Comparison of ENCODE assay signal across 1 cellular context in the genomic region with DNA sequence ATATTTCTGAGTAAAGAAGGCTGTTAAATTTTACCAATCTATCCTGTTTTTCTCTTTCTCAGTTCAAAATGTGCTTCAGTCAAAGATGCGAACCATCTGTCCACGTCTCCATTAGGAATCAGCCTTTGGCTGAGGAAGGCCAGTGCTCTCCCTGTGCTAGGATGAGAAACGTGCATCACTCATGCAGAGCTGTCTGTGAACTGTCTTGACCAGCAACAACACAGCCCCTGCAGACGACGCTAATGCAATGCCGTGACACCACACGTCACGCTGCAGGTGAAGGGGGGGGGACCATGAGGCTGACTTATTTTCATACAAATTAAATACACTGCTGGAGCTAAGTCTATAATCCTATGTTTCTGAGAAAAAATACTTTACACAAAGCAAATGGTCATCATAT.
TF ChIP-seq lines count a peak whose summit lies in the region.

No MANE protein-coding gene starts in this region.

TF ChIP-seq in HepG2, 621 proteins besides CTCF, POLR2A, EP300 and RAD21 (continued from another document):
- TF ChIP-seq, protein P1, sequence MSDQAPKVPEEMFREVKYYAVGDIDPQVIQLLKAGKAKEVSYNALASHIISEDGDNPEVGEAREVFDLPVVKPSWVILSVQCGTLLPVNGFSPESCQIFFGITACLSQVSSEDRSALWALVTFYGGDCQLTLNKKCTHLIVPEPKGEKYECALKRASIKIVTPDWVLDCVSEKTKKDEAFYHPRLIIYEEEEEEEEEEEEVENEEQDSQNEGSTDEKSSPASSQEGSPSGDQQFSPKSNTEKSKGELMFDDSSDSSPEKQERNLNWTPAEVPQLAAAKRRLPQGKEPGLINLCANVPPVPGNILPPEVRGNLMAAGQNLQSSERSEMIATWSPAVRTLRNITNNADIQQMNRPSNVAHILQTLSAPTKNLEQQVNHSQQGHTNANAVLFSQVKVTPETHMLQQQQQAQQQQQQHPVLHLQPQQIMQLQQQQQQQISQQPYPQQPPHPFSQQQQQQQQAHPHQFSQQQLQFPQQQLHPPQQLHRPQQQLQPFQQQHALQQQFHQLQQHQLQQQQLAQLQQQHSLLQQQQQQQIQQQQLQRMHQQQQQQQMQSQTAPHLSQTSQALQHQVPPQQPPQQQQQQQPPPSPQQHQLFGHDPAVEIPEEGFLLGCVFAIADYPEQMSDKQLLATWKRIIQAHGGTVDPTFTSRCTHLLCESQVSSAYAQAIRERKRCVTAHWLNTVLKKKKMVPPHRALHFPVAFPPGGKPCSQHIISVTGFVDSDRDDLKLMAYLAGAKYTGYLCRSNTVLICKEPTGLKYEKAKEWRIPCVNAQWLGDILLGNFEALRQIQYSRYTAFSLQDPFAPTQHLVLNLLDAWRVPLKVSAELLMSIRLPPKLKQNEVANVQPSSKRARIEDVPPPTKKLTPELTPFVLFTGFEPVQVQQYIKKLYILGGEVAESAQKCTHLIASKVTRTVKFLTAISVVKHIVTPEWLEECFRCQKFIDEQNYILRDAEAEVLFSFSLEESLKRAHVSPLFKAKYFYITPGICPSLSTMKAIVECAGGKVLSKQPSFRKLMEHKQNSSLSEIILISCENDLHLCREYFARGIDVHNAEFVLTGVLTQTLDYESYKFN (CRISPR knock-in tag; conservative IDR thresholded peaks at IDR 0.05): no peak
- TF ChIP-seq, protein P2, sequence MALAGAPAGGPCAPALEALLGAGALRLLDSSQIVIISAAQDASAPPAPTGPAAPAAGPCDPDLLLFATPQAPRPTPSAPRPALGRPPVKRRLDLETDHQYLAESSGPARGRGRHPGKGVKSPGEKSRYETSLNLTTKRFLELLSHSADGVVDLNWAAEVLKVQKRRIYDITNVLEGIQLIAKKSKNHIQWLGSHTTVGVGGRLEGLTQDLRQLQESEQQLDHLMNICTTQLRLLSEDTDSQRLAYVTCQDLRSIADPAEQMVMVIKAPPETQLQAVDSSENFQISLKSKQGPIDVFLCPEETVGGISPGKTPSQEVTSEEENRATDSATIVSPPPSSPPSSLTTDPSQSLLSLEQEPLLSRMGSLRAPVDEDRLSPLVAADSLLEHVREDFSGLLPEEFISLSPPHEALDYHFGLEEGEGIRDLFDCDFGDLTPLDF (CRISPR knock-in tag; IDR thresholded peaks at IDR 0.05): no peak
- TF ChIP-seq ZNF101 (CRISPR knock-in tag; IDR thresholded peaks at IDR 0.05; ENCODE audit: borderline replicate concordance, low read depth): no peak
- no peak for TF ChIP-seq SYNCRIP (IDR thresholded peaks at IDR 0.05; ENCODE audit: insufficient read depth, low read depth, low read length)
- no peak for TF ChIP-seq MAFK (conservative IDR thresholded peaks at IDR 0.05 in 1 of 2, IDR thresholded peaks at IDR 0.05 in 1 of 2; ENCODE audit: low read length in 2 of 2)
- no peak for TF ChIP-seq ELF3 (CRISPR knock-in tag; IDR thresholded peaks at IDR 0.05)
- no peak for TF ChIP-seq SRY (CRISPR knock-in tag; IDR thresholded peaks at IDR 0.05)
- no peak for TF ChIP-seq ZSCAN29 (CRISPR knock-in tag; conservative IDR thresholded peaks at IDR 0.05)
- TF ChIP-seq BCL3 (CRISPR knock-in tag; IDR thresholded peaks at IDR 0.05): no peak
- no peak for TF ChIP-seq ZNF7 (CRISPR knock-in tag; IDR thresholded peaks at IDR 0.05)
TF ChIP-seq in HepG2: peak in this region for 0.
